In genomic region chr5:157203417-157203816, GRCh38 we compare ENCODE assay signal across 26 cellular contexts. TPM values are rescaled to one million over a fixed set of nuclear protein-coding genes. Genes with fewer than 3 reads are reported as not detected.
A peak's percentile ranks its signal among the peaks of the same experiment; 100 is the strongest.
DNase-seq lines count a peak whose midpoint lies in the region; ATAC-seq lines count a peak whose summit lies in the region.
"Had no signal": no experiment of that assay in that cellular context is flagged by ENCODE, and none has a peak within 500 bp of the region (broad histone marks: within the 10 kb centered on the region; RNA-seq: fewer than 3 reads in every experiment).

No MANE protein-coding gene starts in this region.

- H3K4me3 ChIP-seq in thymus (ENCODE audit: low read length) = no peak overlapping the region
- H3K4me3 ChIP-seq: left ventricle myocardium inferior, sigmoid colon, tibial nerve had no signal

- no peaks in the 10 kb centered on the region for H3K9me3 ChIP-seq in thymus (ENCODE audit: control insufficient read depth)
- H3K9me3 ChIP-seq: sigmoid colon, tibial nerve had no signal

- no peak for DNase-seq in stimulated activated naive CD8-positive, alpha-beta T cell treated with anti-CD3 and anti-CD28 coated beads, Interleukin-15, Interleukin-2, amounts not matched to agents 100 U/mL and 50 U/mL, for 24 hours
- DNase-seq in activated CD4-positive, alpha-beta memory T cell treated with anti-CD3 and anti-CD28 coated beads, Interleukin-2, amount 10 ng/mL, durations not matched to agents 7 days and 5 days = no peak
- DNase-seq in effector memory CD8-positive, alpha-beta T cell = no peak
- DNase-seq: activated B cell treated with CpG ODN at 0.5 μM for 24 hours, cerebellar nuclear complex, DMS79 treated with DMSO at 0.1 percent for 48 hours, foreskin melanocyte, KG1, left ventricle myocardium inferior, MV-4-11, NCI-H187, NCI-H526 treated with DMSO at 0.1 percent for 48 hours, posterior cingulate gyrus, RPMI8226, sigmoid colon, T1000 had no signal

- peak overlapping the region; percentile 58 for H3K4me3 Mint-ChIP-seq in stimulated activated naive CD8-positive, alpha-beta T cell treated with anti-CD3 and anti-CD28 coated beads, Interleukin-15, Interleukin-2, amounts not matched to agents 100 ng/mL and 50 ng/mL, for 24 hours
- H3K4me3 Mint-ChIP-seq in activated CD4-positive, alpha-beta memory T cell treated with anti-CD3 and anti-CD28 coated beads, Interleukin-2, amount 10 ng/mL, durations not matched to agents 7 days and 5 days = peak overlapping the region; percentile 16
- peak overlapping the region; percentile 64 to 67 for H3K4me3 Mint-ChIP-seq in effector memory CD8-positive, alpha-beta T cell
- H3K4me3 Mint-ChIP-seq: activated B cell treated with CpG ODN at 0.5 μM for 24 hours, mesothelial cell of epicardium, neural crest cell had no signal

- peaks cover 13% of the 10 kb centered on the region for H3K4me1 ChIP-seq in thymus (ENCODE audit: control insufficient read depth, insufficient read depth, low read length)
- H3K4me1 ChIP-seq: left ventricle myocardium inferior, sigmoid colon, tibial nerve had no signal

- peak overlapping the region; percentile 90 for H3K27ac Mint-ChIP-seq in stimulated activated naive CD8-positive, alpha-beta T cell treated with anti-CD3 and anti-CD28 coated beads, Interleukin-15, Interleukin-2, amounts not matched to agents 100 ng/mL and 50 ng/mL, for 24 hours
- H3K27ac Mint-ChIP-seq in activated CD4-positive, alpha-beta memory T cell treated with anti-CD3 and anti-CD28 coated beads, Interleukin-2, amount 10 ng/mL, durations not matched to agents 7 days and 5 days = peak overlapping the region; percentile 71
- peak overlapping the region; percentile 80 to 82 for H3K27ac Mint-ChIP-seq in effector memory CD8-positive, alpha-beta T cell
- H3K27ac Mint-ChIP-seq: activated B cell treated with CpG ODN at 0.5 μM for 24 hours, mesothelial cell of epicardium had no signal

- peaks cover 95% of the 10 kb centered on the region for H3K36me3 Mint-ChIP-seq in stimulated activated naive CD8-positive, alpha-beta T cell treated with anti-CD3 and anti-CD28 coated beads, Interleukin-15, Interleukin-2, amounts not matched to agents 100 ng/mL and 50 ng/mL, for 24 hours (ENCODE audit: low read depth)
- H3K36me3 Mint-ChIP-seq in activated CD4-positive, alpha-beta memory T cell treated with anti-CD3 and anti-CD28 coated beads, Interleukin-2, amount 10 ng/mL, durations not matched to agents 7 days and 5 days (ENCODE audit: low read depth) = peaks cover 83% of the 10 kb centered on the region
- peaks cover 76% of the 10 kb centered on the region for H3K36me3 Mint-ChIP-seq in effector memory CD8-positive, alpha-beta T cell (ENCODE audit: insufficient read depth)
- H3K36me3 Mint-ChIP-seq: mesothelial cell of epicardium had no signal

- POLR2A ChIA-PET in activated CD4-positive, alpha-beta memory T cell treated with anti-CD3 and anti-CD28 coated beads, Interleukin-2, amount 10 ng/mL, durations not matched to agents 7 days and 5 days (lab: Charles Lee) = interaction anchor here (0.9 to 7.1 kb wide), 12 partner anchors 12 to 70 kb away, joined by 3 to 99 read pairs (median 8); partner anchors contain the start of genes CYFIP2, ITK and MED7

- H3K4me1 Mint-ChIP-seq in stimulated activated naive CD8-positive, alpha-beta T cell treated with anti-CD3 and anti-CD28 coated beads, Interleukin-15, Interleukin-2, amounts not matched to agents 100 ng/mL and 50 ng/mL, for 24 hours (ENCODE audit: low read depth) = peaks cover 96% of the 10 kb centered on the region
- peaks cover 89% of the 10 kb centered on the region for H3K4me1 Mint-ChIP-seq in activated CD4-positive, alpha-beta memory T cell treated with anti-CD3 and anti-CD28 coated beads, Interleukin-2, amount 10 ng/mL, durations not matched to agents 7 days and 5 days
- H3K4me1 Mint-ChIP-seq in effector memory CD8-positive, alpha-beta T cell (ENCODE audit: low read depth in 2 of 2) = peaks cover 48 to 63% of the 10 kb centered on the region in 2 donors
- H3K4me1 Mint-ChIP-seq: mesothelial cell of epicardium, neural crest cell had no signal

- no peak for ATAC-seq in stimulated activated naive CD8-positive, alpha-beta T cell treated with anti-CD3 and anti-CD28 coated beads, Interleukin-15, Interleukin-2, amounts not matched to agents 100 U/mL and 50 U/mL, for 24 hours
- ATAC-seq in effector memory CD8-positive, alpha-beta T cell (replicated peaks) = peak; percentile 56
- no peak for ATAC-seq in HG03439 (IDR thresholded peaks at IDR 0.05; ENCODE audit: unreplicated experiment)
- no peak for ATAC-seq in GM19023 (IDR thresholded peaks at IDR 0.05; ENCODE audit: unreplicated experiment)
- no peak for ATAC-seq in HG02588 (IDR thresholded peaks at IDR 0.05; ENCODE audit: unreplicated experiment)

- peaks cover 10% of the 10 kb centered on the region for H3K36me3 ChIP-seq in thymus (ENCODE audit: control insufficient read depth, insufficient read depth)
- H3K36me3 ChIP-seq: left ventricle myocardium inferior, sigmoid colon, tibial nerve had no signal

- peak overlapping the region; percentile 68 for H3K27ac ChIP-seq in thymus (ENCODE audit: low read depth)
- H3K27ac ChIP-seq: left ventricle myocardium inferior, sigmoid colon, tibial nerve had no signal

- no peaks in the 10 kb centered on the region for H3K27me3 Mint-ChIP-seq in stimulated activated naive CD8-positive, alpha-beta T cell treated with anti-CD3 and anti-CD28 coated beads, Interleukin-15, Interleukin-2, amounts not matched to agents 100 ng/mL and 50 ng/mL, for 24 hours
- no peaks in the 10 kb centered on the region for H3K27me3 Mint-ChIP-seq in activated CD4-positive, alpha-beta memory T cell treated with anti-CD3 and anti-CD28 coated beads, Interleukin-2, amount 10 ng/mL, durations not matched to agents 7 days and 5 days
- H3K27me3 Mint-ChIP-seq in effector memory CD8-positive, alpha-beta T cell = no peaks in the 10 kb centered on the region
- H3K27me3 Mint-ChIP-seq: activated B cell treated with CpG ODN at 0.5 μM for 24 hours had no signal

- CTCF ChIA-PET in activated CD4-positive, alpha-beta memory T cell treated with anti-CD3 and anti-CD28 coated beads, Interleukin-2, amount 10 ng/mL, durations not matched to agents 7 days and 5 days (lab: Charles Lee) = interaction anchor here (0.9 to 1.9 kb wide), 4 partner anchors 11 to 27 kb away, joined by 3 to 8 read pairs (median 3); no protein-coding TSS in a partner anchor

- no peaks in the 10 kb centered on the region for H3K27me3 ChIP-seq in thymus (ENCODE audit: control insufficient read depth, insufficient read depth)
- H3K27me3 ChIP-seq: sigmoid colon had no signal

- H3K9me3 Mint-ChIP-seq in stimulated activated naive CD8-positive, alpha-beta T cell treated with anti-CD3 and anti-CD28 coated beads, Interleukin-15, Interleukin-2, amounts not matched to agents 100 ng/mL and 50 ng/mL, for 24 hours = no peaks in the 10 kb centered on the region
- H3K9me3 Mint-ChIP-seq in activated CD4-positive, alpha-beta memory T cell treated with anti-CD3 and anti-CD28 coated beads, Interleukin-2, amount 10 ng/mL, durations not matched to agents 7 days and 5 days = no peaks in the 10 kb centered on the region
- no peaks in the 10 kb centered on the region for H3K9me3 Mint-ChIP-seq in effector memory CD8-positive, alpha-beta T cell
- H3K9me3 Mint-ChIP-seq: activated B cell treated with CpG ODN at 0.5 μM for 24 hours, mesothelial cell of epicardium had no signal

- WGBS in thymus = 85% methylated on average over 4 of the region's 4 CpGs

RNA-seq across cellular contexts. Expression of gene ITK, which starts 22.8 kb away (rescaled TPM):
- 100 to 1,000 TPM; 247 to 249 TPM for total RNA-seq in activated CD4-positive, alpha-beta memory T cell treated with anti-CD3 and anti-CD28 coated beads, Interleukin-2, amount 10 ng/mL, durations not matched to agents 7 days and 5 days
- polyA plus RNA-seq in thymus = 92.8 TPM
- total RNA-seq: HT-29, neural crest cell had no signal

RNA-seq across cellular contexts. Expression of gene GARIN3, which starts 37.4 kb away (rescaled TPM):
- total RNA-seq in activated CD4-positive, alpha-beta memory T cell treated with anti-CD3 and anti-CD28 coated beads, Interleukin-2, amount 10 ng/mL, durations not matched to agents 7 days and 5 days = under 1 TPM in 1 of 2 experiments, not detected in 1; 0.13 TPM
- not detected for polyA plus RNA-seq in thymus
- total RNA-seq: activated B cell treated with CpG ODN at 0.5 μM for 24 hours, HT-29, left ventricle myocardium inferior, mesothelial cell of epicardium, neural crest cell, sigmoid colon, tibial nerve had no signal
- polyA plus RNA-seq: esophagus, sigmoid colon had no signal
